31 cellular contexts compared by ENCODE assay signal in genomic region chr19:17981611-17982010, GRCh38. TPM values are rescaled to one million over a fixed set of nuclear protein-coding genes. Genes with fewer than 3 reads are reported as not detected.
"Had no signal": no experiment of that assay in that cellular context is flagged by ENCODE, and none has a peak within 500 bp of the region (broad histone marks: within the 10 kb centered on the region; RNA-seq: fewer than 3 reads in every experiment).

No MANE protein-coding gene starts in this region.

- DNase-seq: activated CD4-positive, alpha-beta memory T cell treated with anti-CD3 and anti-CD28 coated beads, Interleukin-2, amount 10 ng/mL, durations not matched to agents 7 days and 5 days; activated CD4-positive, alpha-beta T cell treated with anti-CD3 and anti-CD28 coated beads for 1 hour; activated CD4-positive, alpha-beta T cell treated with anti-CD3 and anti-CD28 coated beads for 4 hours; activated CD4-positive, alpha-beta T cell treated with anti-CD3 and anti-CD28 coated beads, Interleukin-2, amount 10 ng/mL, durations not matched to agents 7 days and 5 days; activated CD4-positive, alpha-beta T cell treated with anti-CD3 and anti-CD28 coated beads, Interleukin-2, amount 50 U/mL, for 4 hours; activated CD8-positive, alpha-beta memory T cell treated with anti-CD3 and anti-CD28 coated beads, Interleukin-2, amount 50 U/mL, for 48 hours; activated gamma-delta T cell; activated naive CD4-positive, alpha-beta T cell; activated naive CD4-positive, alpha-beta T cell treated with anti-CD3 and anti-CD28 coated beads, Interleukin-2, amount 10 ng/mL, durations not matched to agents 7 days and 5 days; activated naive CD8-positive, alpha-beta T cell treated with anti-CD3 and anti-CD28 coated beads, Interleukin-2, amount 10 ng/mL, durations not matched to agents 7 days and 5 days; activated T-cell treated with anti-CD3 and anti-CD28 coated beads for 4 hours; activated T-cell treated with anti-CD3 and anti-CD28 coated beads, Interleukin-2, amount 50 U/mL, for 24 hours; activated T-cell treated with anti-CD3 and anti-CD28 coated beads, Interleukin-2, amount 50 U/mL, for 72 hours; central memory CD4-positive, alpha-beta T cell; cerebellar nuclear complex; colonic mucosa; dorsolateral prefrontal cortex; effector memory CD4-positive, alpha-beta T cell; endodermal cell; foreskin keratinocyte; gastrocnemius medialis; glutamatergic neuron; heart left ventricle; T-helper 2 cell had no signal

- H3K27me3 ChIP-seq: ascending aorta, breast epithelium, cardiac muscle cell, colonic mucosa, dorsolateral prefrontal cortex, foreskin keratinocyte had no signal

- H3K4me3 ChIP-seq: ascending aorta, breast epithelium, cardiac muscle cell, colonic mucosa, dorsolateral prefrontal cortex, esophagus muscularis mucosa, gastrocnemius medialis, heart left ventricle had no signal

- H3K27ac ChIP-seq: ascending aorta, breast epithelium, cardiac muscle cell, colonic mucosa, dorsolateral prefrontal cortex, esophagus muscularis mucosa, foreskin keratinocyte, gastrocnemius medialis, heart left ventricle had no signal

- ATAC-seq: activated naive CD4-positive, alpha-beta T cell treated with anti-CD3 and anti-CD28 coated beads, Interleukin-2, amount 50 U/mL, for 72 hours; activated T-cell treated with anti-CD3 and anti-CD28 coated beads, Interleukin-2, amount 50 U/mL, for 72 hours; foreskin keratinocyte; gastrocnemius medialis; heart left ventricle; WTC11 had no signal

- H3K9me3 ChIP-seq: ascending aorta, breast epithelium, colonic mucosa, esophagus muscularis mucosa, gastrocnemius medialis, heart left ventricle had no signal

- H3K36me3 ChIP-seq: ascending aorta, breast epithelium, cardiac muscle cell, colonic mucosa, esophagus muscularis mucosa, gastrocnemius medialis, heart left ventricle had no signal

- H3K4me1 ChIP-seq: ascending aorta, breast epithelium, colonic mucosa, esophagus muscularis mucosa, foreskin keratinocyte, gastrocnemius medialis, heart left ventricle had no signal

RNA-seq across cellular contexts. Expression of gene KCNN1, which starts 14.7 kb away (rescaled TPM):
- total RNA-seq: activated CD4-positive, alpha-beta memory T cell treated with anti-CD3 and anti-CD28 coated beads, Interleukin-2, amount 10 ng/mL, durations not matched to agents 7 days and 5 days; activated CD4-positive, alpha-beta T cell treated with anti-CD3 and anti-CD28 coated beads, Interleukin-2, amount 10 ng/mL, durations not matched to agents 7 days and 5 days; activated naive CD8-positive, alpha-beta T cell treated with anti-CD3 and anti-CD28 coated beads, Interleukin-2, amount 10 ng/mL, durations not matched to agents 7 days and 5 days; ascending aorta; colonic mucosa; epithelial cell of proximal tubule; foreskin keratinocyte; gastrocnemius medialis had no signal
